ENCODE assay signal across 8 cellular contexts in genomic region chr1:108646661-108647269, GRCh38. TPM values are rescaled to one million over a fixed set of nuclear protein-coding genes. Genes with fewer than 3 reads are reported as not detected.
A peak's percentile ranks its signal among the peaks of the same experiment; 100 is the strongest.
DNase-seq lines count a peak whose midpoint lies in the region; ATAC-seq and TF ChIP-seq lines count a peak whose summit lies in the region.

No MANE protein-coding gene starts in this region.

- H3K9me3 ChIP-seq in PC-3 (ENCODE audit: low read length) (no peaks in the 10 kb centered on the region), sigmoid colon (no peaks in the 10 kb centered on the region)

- no peak overlapping the region for H3K4me2 ChIP-seq in PC-3 (ENCODE audit: low read length)

- no peak for TF ChIP-seq EP300 in sigmoid colon (IDR thresholded peaks at IDR 0.05)

- H3K9me2 ChIP-seq in PC-3 (replicated peaks; ENCODE audit: low read length) = no peaks in the 10 kb centered on the region

- POLR2A ChIA-PET in PC-3 (lab: Charles Lee; ENCODE audit: unreplicated experiment) = no interaction called here

- TF ChIP-seq CTCF in PC-3 (conservative IDR thresholded peaks at IDR 0.05; ENCODE audit: low read depth, low read length) (no peak), sigmoid colon (IDR thresholded peaks at IDR 0.05) (no peak)

- H3K36me3 ChIP-seq in PC-3 (ENCODE audit: low read depth, low read length) = no peaks in the 10 kb centered on the region
- H3K36me3 ChIP-seq in sigmoid colon = no peaks in the 10 kb centered on the region

- no peaks in the 10 kb centered on the region for H3K79me2 ChIP-seq in PC-3 (ENCODE audit: low read length)

- H3K27ac ChIP-seq in PC-3 (ENCODE audit: low read length) (no peak overlapping the region), sigmoid colon (peak overlapping the region; percentile 41 to 53 (median 45))

- H3K4me3 ChIP-seq in PC-3 (ENCODE audit: low read length) (no peak overlapping the region), sigmoid colon (no peak overlapping the region)

- peak overlapping the region; percentile 62 for H2AFZ ChIP-seq in PC-3 (ENCODE audit: low read length)

- TF ChIP-seq POLR2A in sigmoid colon (IDR thresholded peaks at IDR 0.05) = peak in 1 of 2 donors; percentile 32

- no TSS peak for BruUV-seq in PC-3 (replicated peaks; lab: Mats Ljungman, UMichigan)

- ATAC-seq in PC-3 = no peak

- WGBS in sigmoid colon, 2 donors = 25 to 46% methylated on average over 11 of the region's 11 CpGs

- no peaks in the 10 kb centered on the region for H3K27me3 ChIP-seq in PC-3 (ENCODE audit: low read length)
- H3K27me3 ChIP-seq in sigmoid colon = no peaks in the 10 kb centered on the region

- DNase-seq in DMS53 (lab: John Stamatoyannopoulos, UW) (peak; percentile 35), DMS53 treated with DMSO at 0.1 percent for 48 hours (lab: John Stamatoyannopoulos, UW; ENCODE audit: unreplicated experiment) (no peak), PC-3 (peak; percentile 46), cardiac septum (ENCODE audit: low spot score) (peak; percentile 92), sigmoid colon (peak; percentile 79), dedifferentiated amniotic fluid mesenchymal stem cell (ENCODE audit: extremely low spot score) (no peak), cerebellar cortex (ENCODE audit: low spot score) (no peak)
- DNase-seq in activated naive CD4-positive, alpha-beta T cell treated with Interleukin-2 at 50 U/mL for 16 hours = peak; percentile 75

- H4K20me1 ChIP-seq in PC-3 (ENCODE audit: low read length) = no peaks in the 10 kb centered on the region

- H3K4me1 ChIP-seq in PC-3 (ENCODE audit: insufficient read depth, low read length) (peaks cover 8% of the 10 kb centered on the region), sigmoid colon (no peaks in the 10 kb centered on the region)

- H3K9ac ChIP-seq in PC-3 (ENCODE audit: low read length) = no peak overlapping the region

- H3F3A ChIP-seq in PC-3 (ENCODE audit: low read length, unreplicated experiment) = no peaks in the 10 kb centered on the region

- intact Hi-C loops in PC-3 (cut with micrococcal nuclease) = loop anchor here (10.0 kb wide), 1 partner anchor 862 kb away; no protein-coding TSS in a partner anchor
- intact Hi-C loops in cardiac septum (cut with DNase I) = loop anchor here (5.0 kb wide), 1 partner anchor 89 kb away; no protein-coding TSS in a partner anchor
- intact Hi-C loops in sigmoid colon (cut with DNase I) = no loop called here

- CTCF ChIA-PET in PC-3 (lab: Charles Lee) = interaction anchor here (0.5 to 0.7 kb wide), 2 partner anchors 42 to 84 kb away, joined by 3 read pairs; no protein-coding TSS in a partner anchor

RNA-seq across cellular contexts. Expression of gene HENMT1, which starts 14.1 kb away (rescaled TPM):
- total RNA-seq in PC-3 (2014; rRNA removed) = 1.1 and 1.3 TPM in 2 replicates
- total RNA-seq in cardiac septum = 1.1 TPM
- 1 to 10 TPM; 2.2 to 3.9 (median 2.6) TPM for total RNA-seq in sigmoid colon
- polyA plus RNA-seq in sigmoid colon = 10 to 100 TPM; 10.9 to 13.6 (median 12.0) TPM

RNA-seq across cellular contexts. Expression of gene PRPF38B, which starts 45.3 kb away (rescaled TPM):
- total RNA-seq in PC-3 (2014; rRNA removed) (20.2 and 21.9 TPM in 2 replicates), cardiac septum (16.4 TPM), sigmoid colon (10 to 100 TPM; 24.7 to 28.0 (median 26.1) TPM)
- 10 to 100 TPM; 13.8 to 31.3 (median 15.0) TPM for polyA plus RNA-seq in sigmoid colon

Comparison
In these comparisons a context has a peak if more than half of its experiments do, and no peak if none do; other contexts are left out.
1. DNase-seq: peak in DMS53 (single experiment), PC-3 (single experiment), activated naive CD4-positive, alpha-beta T cell treated with Interleukin-2 at 50 U/mL for 16 hours (single experiment), cardiac septum (single experiment) and sigmoid colon (single experiment); none in DMS53 treated with DMSO at 0.1 percent for 48 hours (single experiment), dedifferentiated amniotic fluid mesenchymal stem cell (single experiment) and cerebellar cortex (single experiment).